ENCODE assay signal across 2 cellular contexts in the genomic region with DNA sequence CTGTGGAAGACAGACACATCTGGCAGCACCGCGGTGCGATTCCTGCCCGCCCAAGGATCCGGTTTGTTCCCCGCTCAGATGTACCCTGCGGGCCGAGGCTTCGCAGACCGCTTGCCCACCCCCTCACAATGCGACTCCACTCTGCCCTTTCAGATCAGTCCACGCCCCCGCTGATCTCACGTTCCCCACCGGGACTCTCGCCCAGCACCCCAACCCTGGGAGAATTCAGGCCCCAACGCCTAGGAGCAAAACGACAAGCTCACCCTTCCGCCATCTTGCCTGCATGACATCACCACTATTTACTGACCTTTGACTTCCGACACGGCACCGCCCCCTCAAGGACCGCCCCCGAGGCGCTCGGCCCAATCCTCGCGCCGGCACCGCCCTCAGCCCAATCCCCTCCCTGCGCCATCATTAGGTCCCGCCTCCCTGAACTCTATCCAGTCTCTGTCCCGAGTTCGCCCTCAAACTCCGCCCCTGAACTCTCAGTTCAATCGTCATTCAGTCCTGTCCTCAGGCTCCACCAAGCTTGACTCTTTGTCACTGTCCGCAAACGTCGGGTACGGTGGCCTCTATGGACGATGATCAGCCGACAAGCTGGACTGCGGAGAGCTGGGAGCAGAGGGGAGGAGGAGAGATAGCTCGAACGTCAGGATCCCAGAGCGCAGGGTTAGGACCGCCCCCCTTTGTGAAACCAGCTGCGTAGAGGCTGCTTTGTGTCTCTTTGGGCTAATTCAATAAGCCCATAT.
TF ChIP-seq lines count a peak whose summit lies in the region.

A gene with protein sequence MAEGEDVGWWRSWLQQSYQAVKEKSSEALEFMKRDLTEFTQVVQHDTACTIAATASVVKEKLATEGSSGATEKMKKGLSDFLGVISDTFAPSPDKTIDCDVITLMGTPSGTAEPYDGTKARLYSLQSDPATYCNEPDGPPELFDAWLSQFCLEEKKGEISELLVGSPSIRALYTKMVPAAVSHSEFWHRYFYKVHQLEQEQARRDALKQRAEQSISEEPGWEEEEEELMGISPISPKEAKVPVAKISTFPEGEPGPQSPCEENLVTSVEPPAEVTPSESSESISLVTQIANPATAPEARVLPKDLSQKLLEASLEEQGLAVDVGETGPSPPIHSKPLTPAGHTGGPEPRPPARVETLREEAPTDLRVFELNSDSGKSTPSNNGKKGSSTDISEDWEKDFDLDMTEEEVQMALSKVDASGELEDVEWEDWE (minus strand): TSS at position 301 of the 749 bp plus-strand sequence. CDS start 27 bp downstream, at position 274.

TF ChIP-seq in IMR-90, 13 proteins besides CTCF, POLR2A, EP300 and RAD21:
- TF ChIP-seq MXI1 (IDR thresholded peaks at IDR 0.05; ENCODE audit: borderline replicate concordance, low read depth, low read length), result peak; percentile 37; the same call in 1 of the 2 replicates
- TF ChIP-seq NFE2L2 (IDR thresholded peaks at IDR 0.05; ENCODE audit: low read depth, low read length), result 0 out of 2 replicates have a peak, but pooled peaks have one; percentile 5
- TF ChIP-seq CEBPB (IDR thresholded peaks at IDR 0.05; ENCODE audit: low read depth, low read length), result peak; percentile 27; the same call in 1 of the 2 replicates
- TF ChIP-seq, protein P1, sequence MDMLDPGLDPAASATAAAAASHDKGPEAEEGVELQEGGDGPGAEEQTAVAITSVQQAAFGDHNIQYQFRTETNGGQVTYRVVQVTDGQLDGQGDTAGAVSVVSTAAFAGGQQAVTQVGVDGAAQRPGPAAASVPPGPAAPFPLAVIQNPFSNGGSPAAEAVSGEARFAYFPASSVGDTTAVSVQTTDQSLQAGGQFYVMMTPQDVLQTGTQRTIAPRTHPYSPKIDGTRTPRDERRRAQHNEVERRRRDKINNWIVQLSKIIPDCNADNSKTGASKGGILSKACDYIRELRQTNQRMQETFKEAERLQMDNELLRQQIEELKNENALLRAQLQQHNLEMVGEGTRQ (IDR thresholded peaks at IDR 0.05; ENCODE audit: low read depth, low read length), result no peak
- TF ChIP-seq MAZ (IDR thresholded peaks at IDR 0.05; ENCODE audit: borderline replicate concordance, low read depth, low read length), result peak; percentile 51; the same call in 1 of the 2 replicates
- no peak for TF ChIP-seq SMC3 (IDR thresholded peaks at IDR 0.05; ENCODE audit: low read depth, low read length)
TF ChIP-seq in IMR-90: peak in this region for 4.

TF ChIP-seq in endothelial cell of umbilical vein, 7 proteins besides CTCF, POLR2A, EP300 and RAD21:
- TF ChIP-seq GATA2 (IDR thresholded peaks at IDR 0.05; ENCODE audit: insufficient read depth, insufficient read length, low read depth, low read length) (no peak), FOS (IDR thresholded peaks at IDR 0.05; ENCODE audit: borderline replicate concordance, insufficient read depth, low read length) (peak; percentile 19), EZH2 (IDR thresholded peaks at IDR 0.05; ENCODE audit: borderline replicate concordance, low read depth, low read length, severe bottlenecking) (no peak), MYC (IDR thresholded peaks at IDR 0.05; ENCODE audit: low read depth, low read length) (no peak), JUN (IDR thresholded peaks at IDR 0.05; ENCODE audit: borderline replicate concordance, insufficient read depth, insufficient read length, low read depth) (peak; percentile 75), POLR2AphosphoS5 (IDR thresholded peaks at IDR 0.05; ENCODE audit: insufficient read depth, low read depth, low read length) (peak; percentile 66)
- TF ChIP-seq, protein P2, sequence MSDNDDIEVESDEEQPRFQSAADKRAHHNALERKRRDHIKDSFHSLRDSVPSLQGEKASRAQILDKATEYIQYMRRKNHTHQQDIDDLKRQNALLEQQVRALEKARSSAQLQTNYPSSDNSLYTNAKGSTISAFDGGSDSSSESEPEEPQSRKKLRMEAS (IDR thresholded peaks at IDR 0.05; ENCODE audit: insufficient read depth, insufficient read length), result no peak
